In the genomic region with DNA sequence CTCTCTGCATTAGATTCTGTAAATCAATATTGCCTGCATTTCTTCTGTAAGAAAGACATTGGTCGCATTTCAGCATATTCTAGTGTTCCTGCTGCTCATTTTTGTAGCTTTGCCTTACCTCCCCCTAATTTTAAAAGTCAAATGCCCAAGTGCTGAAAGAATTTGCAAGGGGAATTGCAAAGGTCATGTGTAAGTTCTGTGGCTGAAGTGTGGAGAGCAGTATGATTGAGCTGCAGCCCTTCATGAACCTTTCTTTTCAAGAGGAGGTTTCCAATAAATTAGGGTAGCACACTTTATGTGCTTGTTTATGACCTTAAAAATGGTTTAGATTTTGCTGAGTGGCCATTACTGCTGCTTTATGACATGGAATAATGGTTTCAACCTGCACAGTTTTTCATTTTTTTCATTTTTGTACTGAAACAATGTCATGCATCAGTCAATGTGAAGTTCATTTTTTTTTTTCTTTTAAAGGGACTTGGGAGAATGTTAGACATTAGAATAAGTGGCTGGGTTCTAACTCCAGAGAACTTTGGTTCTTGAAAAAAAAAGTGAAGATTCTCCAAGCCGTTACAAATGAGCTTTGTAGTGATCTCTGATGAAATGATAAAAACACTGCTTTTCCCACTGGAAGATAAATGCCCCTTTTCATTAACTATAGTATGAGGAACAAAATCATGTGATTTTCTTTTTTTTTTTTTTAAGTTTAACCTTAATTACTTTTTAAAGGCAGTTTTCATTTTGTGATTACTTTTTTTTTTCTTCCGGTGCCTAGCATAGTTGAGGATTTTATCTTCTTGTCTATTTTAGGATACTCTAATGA, we compare ENCODE assay signal across 1 cellular context.
A peak's percentile ranks its signal among the peaks of the same experiment; 100 is the strongest.
TF ChIP-seq lines count a peak whose summit lies in the region.

No MANE protein-coding gene starts in this region.

TF ChIP-seq in HepG2, 621 proteins besides CTCF, POLR2A, EP300 and RAD21:
- TF ChIP-seq MAFF (IDR thresholded peaks at IDR 0.05; ENCODE audit: low read depth, low read length) (0 out of 2 replicates have a peak, but pooled peaks have one; percentile 9), ZNF563 (CRISPR knock-in tag; IDR thresholded peaks at IDR 0.05) (no peak), JDP2 (CRISPR knock-in tag; IDR thresholded peaks at IDR 0.05; ENCODE audit: borderline replicate concordance) (no peak), MAFK (conservative IDR thresholded peaks at IDR 0.05 in 1 of 2, IDR thresholded peaks at IDR 0.05 in 1 of 2; ENCODE audit: low read length in 2 of 2) (peak in 1 of 2 experiments; percentile 25; a peak in 1 of 4 replicates)
TF ChIP-seq in HepG2: peak in this region for 2.
